ENCODE assay signal across 30 cellular contexts in genomic region chr14:83994020-83994419, GRCh38.
DNase-seq lines count a peak whose midpoint lies in the region; ATAC-seq, FAIRE-seq and TF ChIP-seq lines count a peak whose summit lies in the region.
"Had no signal": no experiment of that assay in that cellular context is flagged by ENCODE, and none has a peak within 500 bp of the region (broad histone marks: within the 10 kb centered on the region; RNA-seq: fewer than 3 reads in every experiment).

No MANE protein-coding gene starts in this region.

- H3K36me3 Mint-ChIP-seq in activated naive CD8-positive, alpha-beta T cell treated with anti-CD3 and anti-CD28 coated beads, Interleukin-2, amount 50 U/mL, for 24 hours (ENCODE audit: low read depth) = no peaks in the 10 kb centered on the region
- H3K36me3 Mint-ChIP-seq: stimulated activated naive B cell treated with anti-CD40 and anti-IgM and Interleukin-4, amounts not matched to agents 10 μg/mL and 1 μg/mL and 100 μg/mL, for 72 hours had no signal

- H2AFZ ChIP-seq in smooth muscle cell (ENCODE audit: low read depth) = no peak overlapping the region

- peaks cover 14% of the 10 kb centered on the region for H3K9me3 Mint-ChIP-seq in activated naive CD8-positive, alpha-beta T cell treated with anti-CD3 and anti-CD28 coated beads, Interleukin-2, amount 50 U/mL, for 24 hours

- H3K9ac ChIP-seq in smooth muscle cell (ENCODE audit: low read depth) = no peak overlapping the region
- H3K9ac ChIP-seq: BLaER1 treated with 17β-estradiol and CSF1 and Interleukin-3, amounts not matched to agents 10 nM and 100 nM had no signal

- no peaks in the 10 kb centered on the region for H3F3A ChIP-seq in smooth muscle cell (ENCODE audit: low read depth)

- no peaks in the 10 kb centered on the region for H3K9me3 ChIP-seq in smooth muscle cell (replicated peaks; ENCODE audit: low read depth)
- H3K9me3 ChIP-seq: adrenal gland; BLaER1 treated with 17β-estradiol and CSF1 and Interleukin-3, amounts not matched to agents 10 nM and 100 nM; heart left ventricle; left ventricle myocardium inferior; prostate gland; sigmoid colon had no signal

- no peaks in the 10 kb centered on the region for H4K20me1 ChIP-seq in smooth muscle cell (ENCODE audit: low read depth)
- H4K20me1 ChIP-seq: BLaER1 treated with 17β-estradiol and CSF1 and Interleukin-3, amounts not matched to agents 10 nM and 100 nM had no signal

- no peak for FAIRE-seq in HTR-8/SVneo (lab: Jason Lieb, UNC)
- FAIRE-seq: GM12891, H54, keratinocyte had no signal

- no peak overlapping the region for H3K4me3 Mint-ChIP-seq in activated naive CD8-positive, alpha-beta T cell treated with anti-CD3 and anti-CD28 coated beads, Interleukin-2, amount 50 U/mL, for 24 hours
- H3K4me3 Mint-ChIP-seq: stimulated activated naive B cell treated with anti-CD40 and anti-IgM and Interleukin-4, amounts not matched to agents 10 μg/mL and 1 μg/mL and 100 μg/mL, for 72 hours had no signal

- WGBS in smooth muscle cell (ENCODE audit: low lambda C conversion rate) = 30% methylated on average over 2 of the region's 2 CpGs

- H3K27ac ChIP-seq in smooth muscle cell (ENCODE audit: low read depth) = peak overlapping the region; percentile 69
- H3K27ac ChIP-seq: adrenal gland; BLaER1 treated with 17β-estradiol and CSF1 and Interleukin-3, amounts not matched to agents 10 nM and 100 nM; coronary artery; heart left ventricle; left ventricle myocardium inferior; prostate gland; sigmoid colon had no signal

- H3K27me3 Mint-ChIP-seq in activated naive CD8-positive, alpha-beta T cell treated with anti-CD3 and anti-CD28 coated beads, Interleukin-2, amount 50 U/mL, for 24 hours = no peaks in the 10 kb centered on the region
- H3K27me3 Mint-ChIP-seq: stimulated activated naive B cell treated with anti-CD40 and anti-IgM and Interleukin-4, amounts not matched to agents 10 μg/mL and 1 μg/mL and 100 μg/mL, for 72 hours had no signal

- H3K4me1 ChIP-seq in smooth muscle cell (ENCODE audit: low read depth) = no peaks in the 10 kb centered on the region
- H3K4me1 ChIP-seq: adrenal gland; BLaER1 treated with 17β-estradiol and CSF1 and Interleukin-3, amounts not matched to agents 10 nM and 100 nM; heart left ventricle; left ventricle myocardium inferior; prostate gland; sigmoid colon had no signal

- no peaks in the 10 kb centered on the region for H3K27me3 ChIP-seq in smooth muscle cell (ENCODE audit: low read depth)
- H3K27me3 ChIP-seq: adrenal gland; BLaER1 treated with 17β-estradiol and CSF1 and Interleukin-3, amounts not matched to agents 10 nM and 100 nM; heart left ventricle; sigmoid colon had no signal

- H3K36me3 ChIP-seq in smooth muscle cell (ENCODE audit: low read depth) = no peaks in the 10 kb centered on the region
- H3K36me3 ChIP-seq: adrenal gland; BLaER1 treated with 17β-estradiol and CSF1 and Interleukin-3, amounts not matched to agents 10 nM and 100 nM; heart left ventricle; left ventricle myocardium inferior; prostate gland; sigmoid colon had no signal

- H3K4me1 Mint-ChIP-seq in activated naive CD8-positive, alpha-beta T cell treated with anti-CD3 and anti-CD28 coated beads, Interleukin-2, amount 50 U/mL, for 24 hours = no peaks in the 10 kb centered on the region
- H3K4me1 Mint-ChIP-seq: stimulated activated naive B cell treated with anti-CD40 and anti-IgM and Interleukin-4, amounts not matched to agents 10 μg/mL and 1 μg/mL and 100 μg/mL, for 72 hours had no signal

- no peak for ATAC-seq in activated naive CD8-positive, alpha-beta T cell treated with anti-CD3 and anti-CD28 coated beads, Interleukin-2, amount 50 U/mL, for 24 hours
- ATAC-seq: activated CD4-positive, CD25-positive, alpha-beta regulatory T cell treated with anti-CD3 and anti-CD28 coated beads, Interleukin-2, amount 50 U/mL, for 24 hours; esophagus mucosa; heart left ventricle had no signal

- H3K4me2 ChIP-seq in smooth muscle cell = peak overlapping the region; percentile 32
- H3K4me2 ChIP-seq: BLaER1 treated with 17β-estradiol and CSF1 and Interleukin-3, amounts not matched to agents 10 nM and 100 nM had no signal

- no peak overlapping the region for H3K27ac Mint-ChIP-seq in activated naive CD8-positive, alpha-beta T cell treated with anti-CD3 and anti-CD28 coated beads, Interleukin-2, amount 50 U/mL, for 24 hours
- H3K27ac Mint-ChIP-seq: stimulated activated naive B cell treated with anti-CD40 and anti-IgM and Interleukin-4, amounts not matched to agents 10 μg/mL and 1 μg/mL and 100 μg/mL, for 72 hours had no signal

- in situ Hi-C loops in astrocyte of the spinal cord (cut with HindIII; ENCODE audit: low sequenced_read_pairs) = no loop called here

- peak; percentile 7 for DNase-seq in HTR-8/SVneo (ENCODE audit: insufficient read length, low spot score)
- DNase-seq in astrocyte of the spinal cord (ENCODE audit: low read depth, low spot score) = peak; percentile 33
- peak; percentile 30 for DNase-seq in fibroblast of pulmonary artery (ENCODE audit: low read depth)
- no peak for DNase-seq in smooth muscle cell (lab: John Stamatoyannopoulos, UW; ENCODE audit: unreplicated experiment)
- no peak for DNase-seq in activated naive CD8-positive, alpha-beta T cell treated with anti-CD3 and anti-CD28 coated beads, Interleukin-2, amount 50 U/mL, for 24 hours
- no peak for DNase-seq in NCI-H1417 treated with DMSO at 0.1 percent for 48 hours (lab: John Stamatoyannopoulos, UW)
- no peak for DNase-seq in stimulated activated CD4-positive, alpha-beta T cell treated with anti-CD3 and anti-CD28 coated beads, Interleukin-12 subunit alpha, Interleukin-12 subunit beta, amount 100 ng/mL, for 4 hours
- DNase-seq: activated CD4-positive, alpha-beta T cell treated with anti-CD3 and anti-CD28 coated beads, Interleukin-2, amount 50 U/mL, for 4 hours; activated naive CD4-positive, alpha-beta T cell; adrenal gland; DMS153; heart left ventricle; left ventricle myocardium inferior; NCI-H1436; NCI-H2081; NCI-H345; NCI-H69; Right ventricle myocardium superior; sigmoid colon; stimulated activated naive B cell treated with anti-CD40 and anti-IgM and Interleukin-4, amounts not matched to agents 10 μg/mL and 1 μg/mL and 100 μg/mL, for 72 hours; substantia nigra; trophoblast cell had no signal

- TF ChIP-seq CTCF in astrocyte of the spinal cord (IDR thresholded peaks at IDR 0.05; ENCODE audit: low read depth, low read length) (no peak), fibroblast of pulmonary artery (IDR thresholded peaks at IDR 0.05; ENCODE audit: low read length, missing control alignments) (no peak), smooth muscle cell (IDR thresholded peaks at IDR 0.05; ENCODE audit: borderline replicate concordance, insufficient read depth, poor library complexity, severe bottlenecking) (no peak)

- no peak overlapping the region for H3K4me3 ChIP-seq in astrocyte of the spinal cord (ENCODE audit: low read depth, low read length)
- no peak overlapping the region for H3K4me3 ChIP-seq in fibroblast of pulmonary artery (replicated peaks; ENCODE audit: low read depth, low read length)
- no peak overlapping the region for H3K4me3 ChIP-seq in smooth muscle cell
- H3K4me3 ChIP-seq: adrenal gland; BLaER1 treated with 17β-estradiol and CSF1 and Interleukin-3, amounts not matched to agents 10 nM and 100 nM; coronary artery; heart left ventricle; left ventricle myocardium inferior; prostate gland; sigmoid colon had no signal

- H3K79me2 ChIP-seq in smooth muscle cell (ENCODE audit: low read depth) = no peaks in the 10 kb centered on the region

Comparison
In these comparisons a context has a peak if more than half of its experiments do, and no peak if none do; other contexts are left out.
1. DNase-seq: peak in HTR-8/SVneo (single experiment), astrocyte of the spinal cord (single experiment) and fibroblast of pulmonary artery (single experiment); none in smooth muscle cell (single experiment), activated naive CD8-positive, alpha-beta T cell treated with anti-CD3 and anti-CD28 coated beads, Interleukin-2, amount 50 U/mL, for 24 hours (single experiment), NCI-H1417 treated with DMSO at 0.1 percent for 48 hours (single experiment) and stimulated activated CD4-positive, alpha-beta T cell treated with anti-CD3 and anti-CD28 coated beads, Interleukin-12 subunit alpha, Interleukin-12 subunit beta, amount 100 ng/mL, for 4 hours (single experiment).